8 cellular contexts compared by ENCODE assay signal in genomic region chrX:13689519-13690211, GRCh38. TPM values are rescaled to one million over a fixed set of nuclear protein-coding genes. Genes with fewer than 3 reads are reported as not detected.
DNase-seq lines count a peak whose midpoint lies in the region; ATAC-seq and TF ChIP-seq lines count a peak whose summit lies in the region.

No MANE protein-coding gene starts in this region.

- peaks cover 3% of the 10 kb centered on the region for H3K27me3 Mint-ChIP-seq in endothelial cell (ENCODE audit: unreplicated experiment)
- H3K27me3 Mint-ChIP-seq in nephron (ENCODE audit: low read depth) = no peaks in the 10 kb centered on the region

- DNase-seq in heart left ventricle (no peak), Right ventricle myocardium inferior (ENCODE audit: missing footprints) (no peak), RKO (ENCODE audit: low spot score) (peak; percentile 30), endothelial cell (ENCODE audit: low spot score) (no peak), SK-N-DZ (ENCODE audit: low spot score) (no peak), NCI-H1417 (lab: John Stamatoyannopoulos, UW) (no peak)

- no peak for ATAC-seq in heart left ventricle
- ATAC-seq in Right ventricle myocardium inferior = no peak
- no peak for ATAC-seq in GM21529 (IDR thresholded peaks at IDR 0.05; ENCODE audit: unreplicated experiment)

- H3K4me3 Mint-ChIP-seq in endothelial cell (ENCODE audit: unreplicated experiment) (peak overlapping the region; percentile 91), nephron (peak overlapping the region; percentile 89 to 92 (median 90))

- peak overlapping the region; percentile 39 to 87 (median 72) for H3K4me3 ChIP-seq in heart left ventricle

- H3K4me1 ChIP-seq in heart left ventricle = peaks cover 0 to 44% (median 23%) of the 10 kb centered on the region in 12 donors

- H3K27ac Mint-ChIP-seq in endothelial cell (ENCODE audit: unreplicated experiment) (peak overlapping the region; percentile 78), nephron (peak overlapping the region; percentile 45 to 94 (median 84))

- H3K27me3 ChIP-seq in heart left ventricle = peaks cover 0 to 53% (median 0%) of the 10 kb centered on the region in 9 donors

- H3K9me3 Mint-ChIP-seq in endothelial cell (ENCODE audit: unreplicated experiment) (no peaks in the 10 kb centered on the region), nephron (peaks cover 6% of the 10 kb centered on the region)

- intact Hi-C loops in heart left ventricle (cut with DNase I) (loop anchor here in 3 of 10 donors (2.0 to 5.0 kb wide), 2 partner anchors 43 to 45 kb away; partner anchors contain the start of genes OFD1 (in 3 of the 3) and TRAPPC2 (in 3 of the 3)), Right ventricle myocardium inferior (cut with DNase I) (loop anchor here (5.0 kb wide), 1 partner anchor 43 kb away; the partner anchor contains the start of genes OFD1 and TRAPPC2)

- no peak for TF ChIP-seq POLR2A in heart left ventricle (IDR thresholded peaks at IDR 0.05)

- H3K27ac ChIP-seq in heart left ventricle = peak overlapping the region; percentile 87 to 96 (median 92)

- TF ChIP-seq CTCF in heart left ventricle (IDR thresholded peaks at IDR 0.05) (no peak), endothelial cell (IDR thresholded peaks at IDR 0.05; ENCODE audit: unreplicated experiment) (no peak), nephron (IDR thresholded peaks at IDR 0.05; ENCODE audit: unreplicated experiment in 3 of 3) (no peak)

- 0 to 10% (median 4%) methylated on average over 24 to 26 of the region's 26 CpGs for WGBS in heart left ventricle, 4 donors

- no peaks in the 10 kb centered on the region for H3K36me3 ChIP-seq in heart left ventricle

- H3K36me3 Mint-ChIP-seq in endothelial cell (ENCODE audit: low read depth, unreplicated experiment) = no peaks in the 10 kb centered on the region
- no peaks in the 10 kb centered on the region for H3K36me3 Mint-ChIP-seq in nephron (ENCODE audit: low read depth)

- peaks cover 21% of the 10 kb centered on the region for H3K4me1 Mint-ChIP-seq in endothelial cell (ENCODE audit: unreplicated experiment)
- peaks cover 27% of the 10 kb centered on the region for H3K4me1 Mint-ChIP-seq in nephron

- H3K9me3 ChIP-seq in heart left ventricle = no peaks in the 10 kb centered on the region

RNA-seq across cellular contexts. Expression of gene RAB9A, which starts 0.7 kb away (rescaled TPM):
- total RNA-seq in heart left ventricle = 10 to 100 TPM; 17.4 to 34.2 (median 21.7) TPM
- polyA plus RNA-seq in heart left ventricle = 10 to 100 TPM in 1 of 2 donors, 1 to 10 TPM in 1; 6.8 to 29.2 TPM
- 20.7 TPM for total RNA-seq in Right ventricle myocardium inferior
- 11.2 TPM for total RNA-seq in endothelial cell (ENCODE audit: unreplicated experiment)
- 19.4 and 20.2 TPM in 2 replicates for polyA plus RNA-seq in SK-N-DZ (2014; cell fraction: cytosol; rRNA removed)
- polyA plus RNA-seq in SK-N-DZ (2014; cell fraction: nucleus; rRNA removed) = 5.5 and 14.3 TPM in 2 replicates

RNA-seq across cellular contexts. Expression of gene TCEANC, which starts 36.7 kb away (rescaled TPM):
- 1 to 10 TPM; 1.9 to 6.8 (median 4.2) TPM for total RNA-seq in heart left ventricle
- 1 to 10 TPM; 1.0 to 2.1 TPM for polyA plus RNA-seq in heart left ventricle
- 6.4 TPM for total RNA-seq in Right ventricle myocardium inferior
- 3.8 TPM for total RNA-seq in endothelial cell (ENCODE audit: unreplicated experiment)
- polyA plus RNA-seq in SK-N-DZ (2014; cell fraction: cytosol; rRNA removed) = 2.2 and 2.5 TPM in 2 replicates
- polyA plus RNA-seq in SK-N-DZ (2014; cell fraction: nucleus; rRNA removed) = 1.0 and 5.1 TPM in 2 replicates

RNA-seq across cellular contexts. Expression of gene TRAPPC2, which starts 44.8 kb away (rescaled TPM):
- 10 to 100 TPM in 1 of 9 donors, 1 to 10 TPM in 8; 4.4 to 11.1 (median 5.3) TPM for total RNA-seq in heart left ventricle
- 1 to 10 TPM; 3.5 to 4.6 TPM for polyA plus RNA-seq in heart left ventricle
- 7.1 TPM for total RNA-seq in Right ventricle myocardium inferior
- 12.4 TPM for total RNA-seq in endothelial cell (ENCODE audit: unreplicated experiment)
- 43.3 and 48.5 TPM in 2 replicates for polyA plus RNA-seq in SK-N-DZ (2014; cell fraction: cytosol; rRNA removed)
- 25.8 and 33.4 TPM in 2 replicates for polyA plus RNA-seq in SK-N-DZ (2014; cell fraction: nucleus; rRNA removed)

RNA-seq across cellular contexts. Expression of gene OFD1, which starts 44.9 kb away (rescaled TPM):
- total RNA-seq in heart left ventricle (10 to 100 TPM in 4 of 9 donors, 1 to 10 TPM in 5; 5.6 to 12.9 (median 8.9) TPM), Right ventricle myocardium inferior (7.1 TPM), endothelial cell (ENCODE audit: unreplicated experiment) (17.7 TPM)
- polyA plus RNA-seq in heart left ventricle = 10 to 100 TPM in 1 of 2 donors, 1 to 10 TPM in 1; 7.2 to 15.8 TPM
- polyA plus RNA-seq in SK-N-DZ (2014; cell fraction: cytosol; rRNA removed) = 15.8 and 19.5 TPM in 2 replicates
- polyA plus RNA-seq in SK-N-DZ (2014; cell fraction: nucleus; rRNA removed) = 75.9 and 91.3 TPM in 2 replicates
